In the genomic region with DNA sequence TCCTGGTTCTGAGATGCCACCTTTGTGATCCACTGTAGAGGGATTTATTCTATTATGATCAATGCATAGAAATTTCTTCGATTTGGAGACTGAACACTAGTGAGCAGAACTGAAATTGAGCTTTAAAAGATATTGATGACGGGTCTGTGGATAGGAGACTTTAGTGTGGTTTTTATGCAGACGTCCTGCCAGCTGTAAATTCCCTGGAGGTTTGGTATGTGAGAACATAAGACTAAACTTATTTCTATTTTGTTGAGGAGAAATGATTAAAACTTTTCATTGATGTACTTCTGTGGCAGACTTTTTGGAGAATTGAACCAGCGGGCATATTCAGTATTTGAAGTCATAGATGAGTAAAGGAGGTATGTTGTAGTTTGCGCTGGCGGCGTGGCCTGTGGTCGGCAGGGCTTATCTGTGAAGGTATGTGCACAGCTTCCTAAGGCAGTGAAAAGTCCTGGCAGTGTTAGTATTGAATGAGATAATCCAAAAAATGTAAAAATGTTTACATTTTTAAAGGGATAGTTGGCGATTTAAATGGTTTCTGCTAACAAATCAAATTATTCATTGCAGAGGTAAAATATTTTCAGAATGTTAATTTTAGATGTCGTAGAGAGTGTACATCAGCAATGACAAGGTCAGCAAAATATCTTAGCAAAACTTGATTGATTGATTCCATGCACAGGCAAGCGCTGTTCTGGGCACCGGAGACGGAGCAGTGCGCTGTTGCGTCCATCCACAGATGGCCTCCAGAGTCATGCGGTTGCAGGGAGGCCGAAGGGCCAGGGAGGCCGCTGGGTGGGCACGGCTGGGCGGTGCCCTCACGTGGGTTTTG, we compare ENCODE assay signal across 8 cellular contexts. TPM values are rescaled to one million over a fixed set of nuclear protein-coding genes. Genes with fewer than 3 reads are reported as not detected.
DNase-seq lines count a peak whose midpoint lies in the region; ATAC-seq and TF ChIP-seq lines count a peak whose summit lies in the region.

No MANE protein-coding gene starts in this region.

- ATAC-seq in GM21786 (IDR thresholded peaks at IDR 0.05; ENCODE audit: unreplicated experiment) (no peak), HG02798 (IDR thresholded peaks at IDR 0.05; ENCODE audit: poor library complexity, unreplicated experiment) (no peak)

- H3K27ac Mint-ChIP-seq in nephron = peak overlapping the region in 2 of 3 experiments; percentile 21 to 41

- H3K36me3 ChIP-seq in BLaER1 treated with 17β-estradiol and CSF1 and Interleukin-3, amounts not matched to agents 10 nM and 100 nM = peaks cover 13 to 62% (median 41%) of the 10 kb centered on the region in 11 experiments
- no peaks in the 10 kb centered on the region for H3K36me3 ChIP-seq in colonic mucosa

- H3K27ac ChIP-seq in BLaER1 treated with 17β-estradiol and CSF1 and Interleukin-3, amounts not matched to agents 10 nM and 100 nM = peak overlapping the region; percentile 4 to 68 (median 54); a peak in 18 of 22 replicates
- no peak overlapping the region for H3K27ac ChIP-seq in colonic mucosa

- intact Hi-C loops in colonic mucosa (cut with DNase I) = no loop called here

- H4K20me1 ChIP-seq in BLaER1 treated with 17β-estradiol and CSF1 and Interleukin-3, amounts not matched to agents 10 nM and 100 nM = peaks cover 79 to 100% (median 99%) of the 10 kb centered on the region in 11 experiments; a peak in 21 of 22 replicates

- no peaks in the 10 kb centered on the region for H3K27me3 Mint-ChIP-seq in nephron (ENCODE audit: low read depth)

- H3K4me3 Mint-ChIP-seq in nephron = no peak overlapping the region

- H3K4me1 Mint-ChIP-seq in nephron = peaks cover 62% of the 10 kb centered on the region

- no peaks in the 10 kb centered on the region for H3K9me3 ChIP-seq in BLaER1 treated with 17β-estradiol and CSF1 and Interleukin-3, amounts not matched to agents 10 nM and 100 nM (replicated peaks in 1 of 11)
- no peaks in the 10 kb centered on the region for H3K9me3 ChIP-seq in colonic mucosa

- H3K4me3 ChIP-seq in BLaER1 treated with 17β-estradiol and CSF1 and Interleukin-3, amounts not matched to agents 10 nM and 100 nM = peak overlapping the region in 3 of 10 experiments; percentile 26 to 40 (median 30); a peak in 5 of 20 replicates
- H3K4me3 ChIP-seq in choroid plexus epithelial cell (ENCODE audit: low read depth, low read length) (no peak overlapping the region), colonic mucosa (no peak overlapping the region)

- H3K36me3 Mint-ChIP-seq in nephron (ENCODE audit: low read depth) = peaks cover 13% of the 10 kb centered on the region

- TF ChIP-seq CTCF in choroid plexus epithelial cell (conservative IDR thresholded peaks at IDR 0.05; ENCODE audit: low read depth, low read length) (no peak), nephron (IDR thresholded peaks at IDR 0.05; ENCODE audit: unreplicated experiment in 3 of 3) (no peak), colonic mucosa (IDR thresholded peaks at IDR 0.05) (no peak)

- peak overlapping the region; percentile 65 to 94 (median 86) for H3K4me2 ChIP-seq in BLaER1 treated with 17β-estradiol and CSF1 and Interleukin-3, amounts not matched to agents 10 nM and 100 nM

- no peaks in the 10 kb centered on the region for H3K27me3 ChIP-seq in BLaER1 treated with 17β-estradiol and CSF1 and Interleukin-3, amounts not matched to agents 10 nM and 100 nM
- H3K27me3 ChIP-seq in colonic mucosa = no peaks in the 10 kb centered on the region

- peak overlapping the region in 10 of 11 experiments; percentile 5 to 63 (median 49); a peak in 13 of 22 replicates for H3K9ac ChIP-seq in BLaER1 treated with 17β-estradiol and CSF1 and Interleukin-3, amounts not matched to agents 10 nM and 100 nM
- H3K9ac ChIP-seq in colonic mucosa (ENCODE audit: low read depth in 2 of 2, low read length in 2 of 2) = no peak overlapping the region

- no peaks in the 10 kb centered on the region for H3K9me3 Mint-ChIP-seq in nephron

- peaks cover 72 to 96% (median 87%) of the 10 kb centered on the region in 10 experiments for H3K4me1 ChIP-seq in BLaER1 treated with 17β-estradiol and CSF1 and Interleukin-3, amounts not matched to agents 10 nM and 100 nM
- peaks cover 15% of the 10 kb centered on the region for H3K4me1 ChIP-seq in colonic mucosa

- DNase-seq in NCI-H226 = peak; percentile 93
- peak; percentile 76 for DNase-seq in choroid plexus epithelial cell (ENCODE audit: low read depth)
- DNase-seq in activated CD4-positive, CD25-positive, alpha-beta regulatory T cell treated with anti-CD3 and anti-CD28 coated beads, Interleukin-2, amount 50 U/mL, for 72 hours = no peak
- DNase-seq in colonic mucosa = no peak

RNA-seq across cellular contexts. Expression of a gene that starts 20.4 kb away (rescaled TPM):
- total RNA-seq in colonic mucosa = 10 to 100 TPM; 17.1 to 21.9 TPM

Comparison
In these comparisons a context has a peak if more than half of its experiments do, and no peak if none do; other contexts are left out.
1. H3K9ac ChIP-seq: peak in BLaER1 treated with 17β-estradiol and CSF1 and Interleukin-3, amounts not matched to agents 10 nM and 100 nM (10 of 11); none in colonic mucosa (0 of 2).
2. DNase-seq: peak in NCI-H226 (single experiment) and choroid plexus epithelial cell (single experiment); none in activated CD4-positive, CD25-positive, alpha-beta regulatory T cell treated with anti-CD3 and anti-CD28 coated beads, Interleukin-2, amount 50 U/mL, for 72 hours (single experiment) and colonic mucosa (single experiment).